Comparison of ENCODE assay signal across 14 cellular contexts in the genomic region with DNA sequence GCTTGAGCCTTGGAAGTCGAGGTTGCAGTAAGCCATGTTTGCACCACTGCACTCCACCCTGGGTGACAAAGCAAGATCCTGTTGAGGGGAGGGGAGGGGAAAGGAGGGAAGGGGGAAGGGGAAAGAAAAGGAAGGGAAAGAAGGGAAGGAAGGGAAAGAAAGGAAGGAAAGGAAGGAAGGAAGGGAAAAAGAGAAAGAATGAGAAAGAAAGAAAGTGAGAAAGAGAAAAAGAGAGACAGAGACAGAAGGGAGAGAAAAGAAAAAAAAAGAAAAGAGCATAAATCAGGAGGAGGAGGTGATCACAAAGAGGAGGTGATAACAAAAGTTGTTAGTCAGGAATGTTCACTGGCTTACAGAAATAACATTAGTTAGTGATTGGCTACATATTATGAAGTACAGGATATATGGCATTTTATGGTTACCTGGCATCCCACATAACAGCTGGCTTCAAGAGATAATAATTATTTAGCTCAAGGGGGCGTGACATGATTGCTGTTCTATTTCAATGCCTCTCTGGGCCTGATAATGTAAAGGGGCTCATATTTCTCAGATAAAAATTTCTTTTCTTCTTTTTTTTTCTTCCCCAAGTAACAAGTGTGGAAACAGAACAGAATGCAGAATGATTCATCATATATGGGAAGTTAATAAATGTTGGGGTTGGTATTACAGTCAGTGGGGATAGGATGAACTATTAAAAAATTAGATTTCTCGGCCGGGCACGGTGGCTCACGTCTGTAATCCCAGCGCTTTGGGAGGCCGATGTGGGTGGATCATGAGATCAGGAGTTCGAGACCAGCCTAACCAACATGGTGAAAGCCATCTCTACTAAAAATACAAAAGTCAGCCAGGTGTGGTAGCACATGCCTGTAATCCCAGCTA. TPM values are rescaled to one million over a fixed set of nuclear protein-coding genes. Genes with fewer than 3 reads are reported as not detected.
DNase-seq lines count a peak whose midpoint lies in the region; ATAC-seq and TF ChIP-seq lines count a peak whose summit lies in the region.
"Had no signal": no experiment of that assay in that cellular context is flagged by ENCODE, and none has a peak within 500 bp of the region (broad histone marks: within the 10 kb centered on the region; RNA-seq: fewer than 3 reads in every experiment).

No MANE protein-coding gene starts in this region.

- POLR2A ChIA-PET in RWPE1 (lab: Yijun Ruan, JAX; ENCODE audit: low non-redundant PET), result no interaction called here

- no peak overlapping the region for H3K27ac ChIP-seq in RWPE1
- H3K27ac ChIP-seq: SJCRH30 had no signal

- peak overlapping the region; percentile 83 for H3K27ac Mint-ChIP-seq in activated T-cell treated with anti-CD3 and anti-CD28 coated beads, Interleukin-2, amount 50 U/mL, for 24 hours
- H3K27ac Mint-ChIP-seq in effector memory CD8-positive, alpha-beta T cell, result peak overlapping the region; percentile 67 to 80
- H3K27ac Mint-ChIP-seq in stimulated activated effector memory CD8-positive, alpha-beta T cell treated with anti-CD3 and anti-CD28 coated beads, Interleukin-12 subunit alpha, Interleukin-12 subunit beta, amount 100 ng/mL, for 72 hours, result peak overlapping the region; percentile 67
- no peak overlapping the region for H3K27ac Mint-ChIP-seq in nephron progenitor cell

- CTCF ChIA-PET in RWPE1 (lab: Yijun Ruan, JAX), result interaction anchor here (0.5 to 0.7 kb wide), 3 partner anchors 159 to 432 kb away, joined by 3 to 4 read pairs (median 3); no protein-coding TSS in a partner anchor

- no peaks in the 10 kb centered on the region for H3K9me3 Mint-ChIP-seq in activated T-cell treated with anti-CD3 and anti-CD28 coated beads, Interleukin-2, amount 50 U/mL, for 24 hours
- H3K9me3 Mint-ChIP-seq in activated T-cell treated with anti-CD3 and anti-CD28 coated beads, Interleukin-2, amount 50 U/mL, for 4 hours, result no peaks in the 10 kb centered on the region
- no peaks in the 10 kb centered on the region for H3K9me3 Mint-ChIP-seq in effector memory CD8-positive, alpha-beta T cell
- H3K9me3 Mint-ChIP-seq in stimulated activated effector memory CD8-positive, alpha-beta T cell treated with anti-CD3 and anti-CD28 coated beads, Interleukin-12 subunit alpha, Interleukin-12 subunit beta, amount 100 ng/mL, for 72 hours, result no peaks in the 10 kb centered on the region
- H3K9me3 Mint-ChIP-seq in nephron progenitor cell, result no peaks in the 10 kb centered on the region

- TF ChIP-seq CTCF in RWPE1 (conservative IDR thresholded peaks at IDR 0.05; ENCODE audit: low read depth) (no peak), nephron progenitor cell (IDR thresholded peaks at IDR 0.05) (no peak)

- H3K4me1 Mint-ChIP-seq in activated T-cell treated with anti-CD3 and anti-CD28 coated beads, Interleukin-2, amount 50 U/mL, for 24 hours (ENCODE audit: low read depth), result peaks cover 41% of the 10 kb centered on the region
- H3K4me1 Mint-ChIP-seq in activated T-cell treated with anti-CD3 and anti-CD28 coated beads, Interleukin-2, amount 50 U/mL, for 4 hours (ENCODE audit: low read depth), result peaks cover 37% of the 10 kb centered on the region
- H3K4me1 Mint-ChIP-seq in effector memory CD8-positive, alpha-beta T cell (ENCODE audit: low read depth in 2 of 2), result peaks cover 6 to 31% of the 10 kb centered on the region in 2 donors
- peaks cover 13% of the 10 kb centered on the region for H3K4me1 Mint-ChIP-seq in stimulated activated effector memory CD8-positive, alpha-beta T cell treated with anti-CD3 and anti-CD28 coated beads, Interleukin-12 subunit alpha, Interleukin-12 subunit beta, amount 100 ng/mL, for 72 hours
- H3K4me1 Mint-ChIP-seq in nephron progenitor cell, result peaks cover 6% of the 10 kb centered on the region

- H3K27me3 Mint-ChIP-seq in activated T-cell treated with anti-CD3 and anti-CD28 coated beads, Interleukin-2, amount 50 U/mL, for 24 hours, result no peaks in the 10 kb centered on the region
- H3K27me3 Mint-ChIP-seq in activated T-cell treated with anti-CD3 and anti-CD28 coated beads, Interleukin-2, amount 50 U/mL, for 4 hours (ENCODE audit: low read depth), result no peaks in the 10 kb centered on the region
- no peaks in the 10 kb centered on the region for H3K27me3 Mint-ChIP-seq in effector memory CD8-positive, alpha-beta T cell
- peaks cover 2% of the 10 kb centered on the region for H3K27me3 Mint-ChIP-seq in nephron progenitor cell (ENCODE audit: low read depth, poor library complexity)

- DNase-seq in activated T-cell treated with anti-CD3 and anti-CD28 coated beads, Interleukin-2, amount 50 U/mL, for 24 hours, result peak; percentile 6
- DNase-seq in activated T-cell treated with anti-CD3 and anti-CD28 coated beads, Interleukin-2, amount 50 U/mL, for 4 hours, result no peak
- DNase-seq in OCI-M2 (lab: John Stamatoyannopoulos, UW; ENCODE audit: unreplicated experiment) (peak; percentile 51), RWPE1 (ENCODE audit: low spot score) (no peak), nephron progenitor cell (no peak)
- DNase-seq in effector memory CD8-positive, alpha-beta T cell, result no peak
- no peak for DNase-seq in stimulated activated effector memory CD8-positive, alpha-beta T cell treated with anti-CD3 and anti-CD28 coated beads, Interleukin-12 subunit alpha, Interleukin-12 subunit beta, amount 100 ng/mL, for 72 hours (ENCODE audit: low spot score in 2 of 2)
- DNase-seq: activated CD4-positive, CD25-positive, alpha-beta regulatory T cell; AML-193; foreskin melanocyte; NCI-H774; SJCRH30; stimulated activated CD4-positive, alpha-beta T cell treated with anti-CD3 and anti-CD28 coated beads, Interleukin-12 subunit alpha, Interleukin-12 subunit beta, amount 100 ng/mL, for 4 hours had no signal

- no peak overlapping the region for H3K4me3 Mint-ChIP-seq in activated T-cell treated with anti-CD3 and anti-CD28 coated beads, Interleukin-2, amount 50 U/mL, for 24 hours
- no peak overlapping the region for H3K4me3 Mint-ChIP-seq in activated T-cell treated with anti-CD3 and anti-CD28 coated beads, Interleukin-2, amount 50 U/mL, for 4 hours
- H3K4me3 Mint-ChIP-seq in effector memory CD8-positive, alpha-beta T cell, result no peak overlapping the region
- H3K4me3 Mint-ChIP-seq in stimulated activated effector memory CD8-positive, alpha-beta T cell treated with anti-CD3 and anti-CD28 coated beads, Interleukin-12 subunit alpha, Interleukin-12 subunit beta, amount 100 ng/mL, for 72 hours, result no peak overlapping the region
- H3K4me3 Mint-ChIP-seq in nephron progenitor cell, result no peak overlapping the region

- no peak for ATAC-seq in activated T-cell treated with anti-CD3 and anti-CD28 coated beads, Interleukin-2, amount 50 U/mL, for 4 hours
- no peak for ATAC-seq in effector memory CD8-positive, alpha-beta T cell (replicated peaks)
- ATAC-seq in stimulated activated effector memory CD8-positive, alpha-beta T cell treated with anti-CD3 and anti-CD28 coated beads, Interleukin-12 subunit alpha, Interleukin-12 subunit beta, amount 100 ng/mL, for 72 hours, result no peak
- ATAC-seq in HG02884 (IDR thresholded peaks at IDR 0.05; ENCODE audit: unreplicated experiment), result no peak

- H3K36me3 Mint-ChIP-seq in activated T-cell treated with anti-CD3 and anti-CD28 coated beads, Interleukin-2, amount 50 U/mL, for 24 hours (ENCODE audit: low read depth), result peaks cover 77% of the 10 kb centered on the region
- H3K36me3 Mint-ChIP-seq in activated T-cell treated with anti-CD3 and anti-CD28 coated beads, Interleukin-2, amount 50 U/mL, for 4 hours (ENCODE audit: insufficient read depth), result peaks cover 28% of the 10 kb centered on the region
- peaks cover 97% of the 10 kb centered on the region for H3K36me3 Mint-ChIP-seq in effector memory CD8-positive, alpha-beta T cell (ENCODE audit: insufficient read depth)
- peaks cover 96% of the 10 kb centered on the region for H3K36me3 Mint-ChIP-seq in stimulated activated effector memory CD8-positive, alpha-beta T cell treated with anti-CD3 and anti-CD28 coated beads, Interleukin-12 subunit alpha, Interleukin-12 subunit beta, amount 100 ng/mL, for 72 hours
- peaks cover 10% of the 10 kb centered on the region for H3K36me3 Mint-ChIP-seq in nephron progenitor cell (ENCODE audit: low read depth)

RNA-seq across cellular contexts. Expression of a gene that starts 27.1 kb away (rescaled TPM):
- 10 to 100 TPM; 30.8 to 36.1 (median 32.3) TPM for total RNA-seq in activated T-cell treated with anti-CD3 and anti-CD28 coated beads, Interleukin-2, amount 50 U/mL, for 4 hours

RNA-seq across cellular contexts. Expression of a gene that starts 48.5 kb away (rescaled TPM):
- total RNA-seq in activated T-cell treated with anti-CD3 and anti-CD28 coated beads, Interleukin-2, amount 50 U/mL, for 4 hours, result not detected

Comparison
In these comparisons a context has a peak if more than half of its experiments do, and no peak if none do; other contexts are left out.
1. DNase-seq: peak in activated T-cell treated with anti-CD3 and anti-CD28 coated beads, Interleukin-2, amount 50 U/mL, for 24 hours (single experiment) and OCI-M2 (single experiment); none in activated T-cell treated with anti-CD3 and anti-CD28 coated beads, Interleukin-2, amount 50 U/mL, for 4 hours (single experiment), effector memory CD8-positive, alpha-beta T cell (0 of 3), stimulated activated effector memory CD8-positive, alpha-beta T cell treated with anti-CD3 and anti-CD28 coated beads, Interleukin-12 subunit alpha, Interleukin-12 subunit beta, amount 100 ng/mL, for 72 hours (0 of 2), RWPE1 (single experiment) and nephron progenitor cell (single experiment).